In the genomic region with DNA sequence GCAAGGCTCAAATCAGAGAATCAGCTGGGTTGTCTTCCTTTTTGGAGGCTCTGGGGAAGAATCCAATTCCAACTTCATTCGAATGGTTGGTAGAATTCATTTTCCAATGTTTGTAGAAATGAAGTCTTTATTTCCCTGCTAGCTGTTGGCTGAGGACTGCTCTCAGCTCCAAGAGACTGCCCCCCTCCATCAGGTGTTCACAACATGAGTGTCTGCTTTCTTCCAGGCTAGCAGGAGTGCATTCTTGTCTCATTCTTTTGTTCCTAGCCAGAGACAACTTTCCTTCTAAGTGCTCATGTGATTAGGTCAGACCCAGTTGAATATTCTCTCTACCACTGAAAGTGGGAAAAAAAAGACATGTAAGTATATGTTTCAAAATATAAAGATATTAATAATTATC, we compare ENCODE assay signal across 14 cellular contexts.
DNase-seq lines count a peak whose midpoint lies in the region; ATAC-seq and TF ChIP-seq lines count a peak whose summit lies in the region.
"Had no signal": no experiment of that assay in that cellular context is flagged by ENCODE, and none has a peak within 500 bp of the region (broad histone marks: within the 10 kb centered on the region; RNA-seq: fewer than 3 reads in every experiment).

No MANE protein-coding gene starts in this region.

- WGBS in SK-N-SH (ENCODE audit: low lambda C conversion rate), result 57% methylated on average over 1 of the region's 1 CpG

- H3K27ac ChIP-seq in osteoblast (ENCODE audit: low read depth, low read length) (no peak overlapping the region), SK-N-SH (ENCODE audit: low read depth in 2 of 2, low read length in 1 of 2) (no peak overlapping the region; a peak in 1 of 4 replicates)
- H3K27ac ChIP-seq: BLaER1, GM23248 had no signal

- peak; percentile 9 for DNase-seq in ELF-1 (ENCODE audit: low read depth, low spot score)
- DNase-seq in NT2/D1 (ENCODE audit: low read depth, low spot score), result peak; percentile 25
- DNase-seq in islet precursor cell, result peak; percentile 79
- DNase-seq in osteoblast (ENCODE audit: insufficient read length, low spot score, missing footprints), result no peak
- DNase-seq in natural killer cell treated with Interleukin-12 subunit alpha and Interleukin-12 subunit beta and Interleukin-15 and Interleukin-18, amount 100 ng/mL, for 72 hours (ENCODE audit: low spot score), result no peak
- DNase-seq in SK-N-SH, result no peak
- DNase-seq: 8988T; AML-193; CD8-positive, alpha-beta memory T cell; DMS53; GM23248 had no signal

- H3K4me1 Mint-ChIP-seq in natural killer cell treated with Interleukin-12 subunit alpha and Interleukin-12 subunit beta and Interleukin-15 and Interleukin-18, amount 100 ng/mL, for 72 hours (ENCODE audit: low read depth in 2 of 2), result no peaks in the 10 kb centered on the region
- H3K4me1 Mint-ChIP-seq: CD8-positive, alpha-beta memory T cell had no signal

- H3K4me1 ChIP-seq in NT2/D1 (ENCODE audit: insufficient read depth, insufficient read length) (no peaks in the 10 kb centered on the region), osteoblast (ENCODE audit: insufficient read depth, low read length) (peaks cover 6% of the 10 kb centered on the region), SK-N-SH (ENCODE audit: control insufficient read depth in 1 of 2, insufficient read depth in 2 of 2, low read depth in 1 of 2, low read length in 1 of 2) (no peaks in the 10 kb centered on the region)
- H3K4me1 ChIP-seq: BLaER1, HAP-1 had no signal

- H3K4me2 ChIP-seq in osteoblast (ENCODE audit: insufficient read depth, low read length) (no peak overlapping the region), SK-N-SH (no peak overlapping the region)
- H3K4me2 ChIP-seq: BLaER1 had no signal

- H2AFZ ChIP-seq in osteoblast (ENCODE audit: low read length) (peak overlapping the region; percentile 42), SK-N-SH (ENCODE audit: low read depth) (no peak overlapping the region)
- H2AFZ ChIP-seq: GM23248 had no signal

- H3K4me3 Mint-ChIP-seq in natural killer cell treated with Interleukin-12 subunit alpha and Interleukin-12 subunit beta and Interleukin-15 and Interleukin-18, amount 100 ng/mL, for 72 hours, result no peak overlapping the region
- H3K4me3 Mint-ChIP-seq: CD8-positive, alpha-beta memory T cell had no signal

- no peaks in the 10 kb centered on the region for H3K79me2 ChIP-seq in osteoblast (ENCODE audit: insufficient read depth, low read length)
- H3K79me2 ChIP-seq in SK-N-SH (ENCODE audit: insufficient read depth), result no peaks in the 10 kb centered on the region

- H3K9me3 ChIP-seq in NT2/D1 (ENCODE audit: insufficient read depth, low read length), result no peaks in the 10 kb centered on the region; the same call in none of the 2 replicates
- no peaks in the 10 kb centered on the region for H3K9me3 ChIP-seq in osteoblast (ENCODE audit: low read depth, low read length)
- no peaks in the 10 kb centered on the region for H3K9me3 ChIP-seq in SK-N-SH
- H3K9me3 ChIP-seq: BLaER1, HAP-1 had no signal

- TF ChIP-seq RAD21 in SK-N-SH (IDR thresholded peaks at IDR 0.05; ENCODE audit: low read length), result no peak

- no peak overlapping the region for H3K27ac Mint-ChIP-seq in natural killer cell treated with Interleukin-12 subunit alpha and Interleukin-12 subunit beta and Interleukin-15 and Interleukin-18, amount 100 ng/mL, for 72 hours
- H3K27ac Mint-ChIP-seq: CD8-positive, alpha-beta memory T cell had no signal

- H3K36me3 Mint-ChIP-seq in natural killer cell treated with Interleukin-12 subunit alpha and Interleukin-12 subunit beta and Interleukin-15 and Interleukin-18, amount 100 ng/mL, for 72 hours, result no peaks in the 10 kb centered on the region
- H3K36me3 Mint-ChIP-seq: CD8-positive, alpha-beta memory T cell had no signal

- no peaks in the 10 kb centered on the region for H3K36me3 ChIP-seq in NT2/D1 (ENCODE audit: insufficient read depth, insufficient read length, low read length)
- no peaks in the 10 kb centered on the region for H3K36me3 ChIP-seq in osteoblast (ENCODE audit: insufficient read depth, low read length)
- no peaks in the 10 kb centered on the region for H3K36me3 ChIP-seq in SK-N-SH (replicated peaks in 1 of 2; ENCODE audit: control insufficient read depth in 1 of 2, insufficient read depth in 2 of 2, low read length in 1 of 2)
- H3K36me3 ChIP-seq: BLaER1, HAP-1 had no signal

- POLR2A ChIA-PET in SK-N-SH (lab: Yijun Ruan, JAX), result no interaction called here

- H3K27me3 ChIP-seq in NT2/D1 (ENCODE audit: insufficient read depth, insufficient read length), result no peaks in the 10 kb centered on the region
- no peaks in the 10 kb centered on the region for H3K27me3 ChIP-seq in osteoblast (ENCODE audit: insufficient read depth, low read length)
- no peaks in the 10 kb centered on the region for H3K27me3 ChIP-seq in SK-N-SH (ENCODE audit: insufficient read depth)
- H3K27me3 ChIP-seq: BLaER1 had no signal

- no peaks in the 10 kb centered on the region for H3K27me3 Mint-ChIP-seq in natural killer cell treated with Interleukin-12 subunit alpha and Interleukin-12 subunit beta and Interleukin-15 and Interleukin-18, amount 100 ng/mL, for 72 hours
- H3K27me3 Mint-ChIP-seq: CD8-positive, alpha-beta memory T cell had no signal

- no peak for TF ChIP-seq EP300 in SK-N-SH (IDR thresholded peaks at IDR 0.05; ENCODE audit: borderline replicate concordance in 1 of 2, low read depth in 1 of 2, low read length in 1 of 2)

- H3K4me3 ChIP-seq in NT2/D1 (ENCODE audit: insufficient read length, low read depth) (no peak overlapping the region), osteoblast (ENCODE audit: insufficient read depth, low read length) (no peak overlapping the region), SK-N-SH (ENCODE audit: low read depth in 2 of 2, low read length in 1 of 2) (no peak overlapping the region)
- H3K4me3 ChIP-seq: BLaER1, GM23248, HAP-1 had no signal

- H4K20me1 ChIP-seq in osteoblast (ENCODE audit: insufficient read depth, low read length) (no peaks in the 10 kb centered on the region), SK-N-SH (ENCODE audit: insufficient read depth) (no peaks in the 10 kb centered on the region)
- H4K20me1 ChIP-seq: BLaER1 had no signal

- ATAC-seq in natural killer cell treated with Interleukin-12 subunit alpha and Interleukin-12 subunit beta and Interleukin-15 and Interleukin-18, amount 100 ng/mL, for 72 hours, result no peak
- ATAC-seq in GM21576 (IDR thresholded peaks at IDR 0.05; ENCODE audit: unreplicated experiment), result no peak

- no peaks in the 10 kb centered on the region for H3K9me3 Mint-ChIP-seq in natural killer cell treated with Interleukin-12 subunit alpha and Interleukin-12 subunit beta and Interleukin-15 and Interleukin-18, amount 100 ng/mL, for 72 hours

- H3F3A ChIP-seq in SK-N-SH (replicated peaks; ENCODE audit: insufficient read depth), result no peaks in the 10 kb centered on the region

- TF ChIP-seq CTCF in osteoblast (IDR thresholded peaks at IDR 0.05; ENCODE audit: extremely low read depth, low read depth, low read length) (no peak), SK-N-SH (IDR thresholded peaks at IDR 0.05) (no peak)

- no peaks in the 10 kb centered on the region for H3K9me2 ChIP-seq in SK-N-SH

- H3K9ac ChIP-seq in NT2/D1 (ENCODE audit: insufficient read length, low read depth) (no peak overlapping the region), SK-N-SH (no peak overlapping the region)
- H3K9ac ChIP-seq: BLaER1, GM23248 had no signal

- CTCF ChIA-PET in SK-N-SH (lab: Yijun Ruan, JAX), result interaction anchor here (0.6 kb wide), 1 partner anchor 1662 kb away, joined by 3 read pairs; no protein-coding TSS in a partner anchor

TF ChIP-seq in SK-N-SH, 30 proteins besides CTCF, POLR2A, EP300 and RAD21 (continues in another document):
- TF ChIP-seq TCF12 (IDR thresholded peaks at IDR 0.05), result no peak
- TF ChIP-seq, protein P1, sequence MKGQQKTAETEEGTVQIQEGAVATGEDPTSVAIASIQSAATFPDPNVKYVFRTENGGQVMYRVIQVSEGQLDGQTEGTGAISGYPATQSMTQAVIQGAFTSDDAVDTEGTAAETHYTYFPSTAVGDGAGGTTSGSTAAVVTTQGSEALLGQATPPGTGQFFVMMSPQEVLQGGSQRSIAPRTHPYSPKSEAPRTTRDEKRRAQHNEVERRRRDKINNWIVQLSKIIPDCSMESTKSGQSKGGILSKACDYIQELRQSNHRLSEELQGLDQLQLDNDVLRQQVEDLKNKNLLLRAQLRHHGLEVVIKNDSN (IDR thresholded peaks at IDR 0.05; ENCODE audit: borderline replicate concordance, low read depth), result no peak
- TF ChIP-seq POLR2AphosphoS5 (IDR thresholded peaks at IDR 0.05; ENCODE audit: low read depth, low read length), result no peak
- no peak for TF ChIP-seq SMC3 (IDR thresholded peaks at IDR 0.05; ENCODE audit: low read depth, low read length)
- no peak for TF ChIP-seq JUND (IDR thresholded peaks at IDR 0.05)
- TF ChIP-seq, protein P2, sequence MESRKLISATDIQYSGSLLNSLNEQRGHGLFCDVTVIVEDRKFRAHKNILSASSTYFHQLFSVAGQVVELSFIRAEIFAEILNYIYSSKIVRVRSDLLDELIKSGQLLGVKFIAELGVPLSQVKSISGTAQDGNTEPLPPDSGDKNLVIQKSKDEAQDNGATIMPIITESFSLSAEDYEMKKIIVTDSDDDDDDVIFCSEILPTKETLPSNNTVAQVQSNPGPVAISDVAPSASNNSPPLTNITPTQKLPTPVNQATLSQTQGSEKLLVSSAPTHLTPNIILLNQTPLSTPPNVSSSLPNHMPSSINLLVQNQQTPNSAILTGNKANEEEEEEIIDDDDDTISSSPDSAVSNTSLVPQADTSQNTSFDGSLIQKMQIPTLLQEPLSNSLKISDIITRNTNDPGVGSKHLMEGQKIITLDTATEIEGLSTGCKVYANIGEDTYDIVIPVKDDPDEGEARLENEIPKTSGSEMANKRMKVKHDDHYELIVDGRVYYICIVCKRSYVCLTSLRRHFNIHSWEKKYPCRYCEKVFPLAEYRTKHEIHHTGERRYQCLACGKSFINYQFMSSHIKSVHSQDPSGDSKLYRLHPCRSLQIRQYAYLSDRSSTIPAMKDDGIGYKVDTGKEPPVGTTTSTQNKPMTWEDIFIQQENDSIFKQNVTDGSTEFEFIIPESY (IDR thresholded peaks at IDR 0.05; ENCODE audit: borderline replicate concordance, low read depth), result no peak

Comparison
In these comparisons a context has a peak if more than half of its experiments do, and no peak if none do; other contexts are left out.
1. DNase-seq: peak in ELF-1 (single experiment), NT2/D1 (single experiment) and islet precursor cell (single experiment); none in osteoblast (single experiment), natural killer cell treated with Interleukin-12 subunit alpha and Interleukin-12 subunit beta and Interleukin-15 and Interleukin-18, amount 100 ng/mL, for 72 hours (single experiment) and SK-N-SH (single experiment).